ENCODE assay signal across 8 cellular contexts in the genomic region with DNA sequence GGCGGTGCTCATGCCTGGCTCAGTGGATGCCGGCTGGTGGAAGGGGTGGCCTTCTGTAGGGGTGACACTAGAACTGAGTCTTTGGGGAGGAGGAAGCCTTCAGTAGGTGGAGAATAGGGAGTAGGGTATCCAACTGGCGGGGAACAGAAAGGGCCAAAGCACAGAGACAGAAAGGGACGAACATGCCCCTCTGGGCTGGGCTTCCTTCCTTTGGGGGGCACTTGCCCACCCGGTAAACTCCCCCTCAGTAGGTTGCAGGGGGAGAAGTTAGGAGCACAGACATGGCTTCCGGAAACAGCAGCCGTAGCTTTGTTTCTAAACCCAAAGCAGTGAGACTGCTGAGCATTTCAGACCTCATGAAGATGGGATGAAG. TPM values are rescaled to one million over a fixed set of nuclear protein-coding genes. Genes with fewer than 3 reads are reported as not detected.
A peak's percentile ranks its signal among the peaks of the same experiment; 100 is the strongest.
DNase-seq lines count a peak whose midpoint lies in the region; TF ChIP-seq lines count a peak whose summit lies in the region.

No MANE protein-coding gene starts in this region.

- H3K27me3 Mint-ChIP-seq in immature natural killer cell (ENCODE audit: low read depth in 3 of 3), result peaks cover 3 to 6% (median 5%) of the 10 kb centered on the region in 3 donors

- peak overlapping the region; percentile 88 to 91 (median 89) for H3K4me3 Mint-ChIP-seq in immature natural killer cell

- H3K27ac Mint-ChIP-seq in immature natural killer cell, result peak overlapping the region; percentile 83 to 93 (median 86)

- H3K36me3 Mint-ChIP-seq in immature natural killer cell, result peaks cover 1 to 5% (median 2%) of the 10 kb centered on the region in 3 donors

- TF ChIP-seq CTCF in astrocyte of the cerebellum (IDR thresholded peaks at IDR 0.05; ENCODE audit: low read depth, low read length, missing control alignments), result no peak

- H3K9me3 Mint-ChIP-seq in immature natural killer cell, result no peaks in the 10 kb centered on the region

- in situ Hi-C loops in astrocyte of the cerebellum (cut with HindIII; ENCODE audit: low sequenced_read_pairs), result no loop called here

- peaks cover 12 to 18% of the 10 kb centered on the region in 2 donors for H3K4me1 Mint-ChIP-seq in immature natural killer cell

- peak; percentile 39 for DNase-seq in stimulated activated CD4-positive, alpha-beta T cell treated with anti-CD3 and anti-CD28 coated beads, Interleukin-15, amount 100 ng/mL, for 24 hours
- DNase-seq in stimulated activated CD4-positive, alpha-beta T cell treated with anti-CD3 and anti-CD28 coated beads, Interleukin-4, amount 100 ng/mL, for 4 hours, result no peak
- DNase-seq in HuH-7.5 (ENCODE audit: low spot score) (peak; percentile 18), astrocyte of the cerebellum (ENCODE audit: low read depth) (no peak), immature natural killer cell (peak; percentile 13 to 30 (median 24)), ureter (ENCODE audit: low spot score) (no peak), iPS-NIHi11 (ENCODE audit: low spot score) (no peak)
- DNase-seq in stimulated activated naive CD4-positive, alpha-beta T cell (lab: John Stamatoyannopoulos, UW), result peak in 5 of 6 experiments; percentile 4 to 49 (median 28)

- H3K4me3 ChIP-seq in astrocyte of the cerebellum (ENCODE audit: low read depth, low read length), result peak overlapping the region; percentile 63

RNA-seq across cellular contexts. Expression of a gene that starts 0.8 kb away (rescaled TPM):
- 1 to 10 TPM; 1.9 to 6.6 (median 1.9) TPM for polyA plus RNA-seq in immature natural killer cell
- total RNA-seq in ureter, result 119 TPM

RNA-seq across cellular contexts. Expression of a gene that starts 51.5 kb away (rescaled TPM):
- polyA plus RNA-seq in immature natural killer cell, result not detected
- total RNA-seq in ureter, result 108 TPM

Comparison
In these comparisons a context has a peak if more than half of its experiments do, and no peak if none do; other contexts are left out.
1. DNase-seq: peak in stimulated activated CD4-positive, alpha-beta T cell treated with anti-CD3 and anti-CD28 coated beads, Interleukin-15, amount 100 ng/mL, for 24 hours (single experiment), HuH-7.5 (single experiment), immature natural killer cell (3 of 3) and stimulated activated naive CD4-positive, alpha-beta T cell (5 of 6); none in stimulated activated CD4-positive, alpha-beta T cell treated with anti-CD3 and anti-CD28 coated beads, Interleukin-4, amount 100 ng/mL, for 4 hours (0 of 2), astrocyte of the cerebellum (single experiment), ureter (single experiment) and iPS-NIHi11 (single experiment).